11 cellular contexts compared by ENCODE assay signal in genomic region chr1:195717651-195718050, GRCh38.
DNase-seq lines count a peak whose midpoint lies in the region; ATAC-seq and TF ChIP-seq lines count a peak whose summit lies in the region.
"Had no signal": no experiment of that assay in that cellular context is flagged by ENCODE, and none has a peak within 500 bp of the region (broad histone marks: within the 10 kb centered on the region; RNA-seq: fewer than 3 reads in every experiment).

No MANE protein-coding gene starts in this region.

- H3K9me3 ChIP-seq in colonic mucosa = no peaks in the 10 kb centered on the region
- H3K9me3 ChIP-seq in smooth muscle cell (replicated peaks; ENCODE audit: low read depth) = no peaks in the 10 kb centered on the region
- H3K9me3 ChIP-seq: BLaER1, thyroid gland had no signal

- no peaks in the 10 kb centered on the region for H3K79me2 ChIP-seq in smooth muscle cell (ENCODE audit: low read depth)

- H3K4me1 ChIP-seq in colonic mucosa = no peaks in the 10 kb centered on the region
- no peaks in the 10 kb centered on the region for H3K4me1 ChIP-seq in smooth muscle cell (ENCODE audit: low read depth)
- H3K4me1 ChIP-seq: BLaER1, thyroid gland had no signal

- H3K4me3 ChIP-seq in colonic mucosa = no peak overlapping the region
- H3K4me3 ChIP-seq in smooth muscle cell = no peak overlapping the region
- H3K4me3 ChIP-seq: BLaER1, thyroid gland had no signal

- H4K20me1 ChIP-seq in smooth muscle cell (ENCODE audit: low read depth) = no peaks in the 10 kb centered on the region
- H4K20me1 ChIP-seq: BLaER1 had no signal

- intact Hi-C loops in colonic mucosa (cut with DNase I) = no loop called here

- DNase-seq in NCI-H510A treated with DMSO at 0.1 percent for 48 hours (lab: John Stamatoyannopoulos, UW) (peak; percentile 10), NCI-H510A (lab: John Stamatoyannopoulos, UW) (no peak), NCI-H446 treated with DMSO at 0.1 percent for 48 hours (lab: John Stamatoyannopoulos, UW) (peak; percentile 36), colonic mucosa (no peak), smooth muscle cell (lab: John Stamatoyannopoulos, UW; ENCODE audit: unreplicated experiment) (no peak)
- no peak for DNase-seq in activated naive CD4-positive, alpha-beta T cell (lab: John Stamatoyannopoulos, UW)
- DNase-seq: activated CD8-positive, alpha-beta memory T cell treated with anti-CD3 and anti-CD28 coated beads for 24 hours; thyroid gland had no signal

- H3K36me3 ChIP-seq in colonic mucosa = no peaks in the 10 kb centered on the region
- no peaks in the 10 kb centered on the region for H3K36me3 ChIP-seq in smooth muscle cell (ENCODE audit: low read depth)
- H3K36me3 ChIP-seq: BLaER1, thyroid gland had no signal

- H3K4me2 ChIP-seq in smooth muscle cell = no peak overlapping the region
- H3K4me2 ChIP-seq: BLaER1 had no signal

- TF ChIP-seq CTCF in colonic mucosa (IDR thresholded peaks at IDR 0.05) (peak; percentile 28), smooth muscle cell (IDR thresholded peaks at IDR 0.05; ENCODE audit: borderline replicate concordance, insufficient read depth, poor library complexity, severe bottlenecking) (peak; percentile 21)

- WGBS in smooth muscle cell (ENCODE audit: low lambda C conversion rate) = 65% methylated on average over 3 of the region's 3 CpGs

- H3K27ac ChIP-seq in colonic mucosa (no peak overlapping the region), smooth muscle cell (ENCODE audit: low read depth) (no peak overlapping the region)
- H3K27ac ChIP-seq: BLaER1, thyroid gland had no signal

- H3F3A ChIP-seq in smooth muscle cell (ENCODE audit: low read depth) = no peaks in the 10 kb centered on the region

- H3K27me3 ChIP-seq in colonic mucosa = no peaks in the 10 kb centered on the region
- no peaks in the 10 kb centered on the region for H3K27me3 ChIP-seq in smooth muscle cell (ENCODE audit: low read depth)
- H3K27me3 ChIP-seq: BLaER1, thyroid gland had no signal

- peak overlapping the region; percentile 20 for H2AFZ ChIP-seq in smooth muscle cell (ENCODE audit: low read depth)

- ATAC-seq in HG02759 (IDR thresholded peaks at IDR 0.05; ENCODE audit: unreplicated experiment) = no peak
- ATAC-seq in HG02610 (IDR thresholded peaks at IDR 0.05; ENCODE audit: unreplicated experiment) = no peak

- H3K9ac ChIP-seq in colonic mucosa (ENCODE audit: low read depth in 2 of 2, low read length in 2 of 2) (no peak overlapping the region), smooth muscle cell (ENCODE audit: low read depth) (no peak overlapping the region)
- H3K9ac ChIP-seq: BLaER1 had no signal

Comparison
In these comparisons a context has a peak if more than half of its experiments do, and no peak if none do; other contexts are left out.
1. DNase-seq: peak in NCI-H510A treated with DMSO at 0.1 percent for 48 hours (single experiment) and NCI-H446 treated with DMSO at 0.1 percent for 48 hours (single experiment); none in NCI-H510A (single experiment), colonic mucosa (single experiment), smooth muscle cell (single experiment) and activated naive CD4-positive, alpha-beta T cell (0 of 4).